ENCODE assay signal across 8 cellular contexts in genomic region chr1:146940293-146940692, GRCh38. TPM values are rescaled to one million over a fixed set of nuclear protein-coding genes. Genes with fewer than 3 reads are reported as not detected.
DNase-seq lines count a peak whose midpoint lies in the region; ATAC-seq and TF ChIP-seq lines count a peak whose summit lies in the region.
"Not testable (repeated sequence)": the region's sequence is repeated elsewhere in the genome, so short reads cannot be mapped to it uniquely, and the experiment has no call there.

No MANE protein-coding gene starts in this region.

- whole genome bisulfite sequencing in GM23248 (ENCODE audit: low coverage in 1 of 2, low lambda C conversion rate in 2 of 2, missing lambda C conversion rate in 2 of 2), 2 experiments = 47 to 57% methylated on average over 3 to 5 of the region's 7 CpGs
- 17% methylated on average over 3 of the region's 7 CpGs for whole genome bisulfite sequencing in hepatocyte (ENCODE audit: low lambda C conversion rate, missing lambda C conversion rate)
- WGBS in smooth muscle cell (ENCODE audit: low lambda C conversion rate) = 65% methylated on average over 4 of the region's 7 CpGs

- H3K9me3 Mint-ChIP-seq in activated T-cell treated with anti-CD3 and anti-CD28 coated beads, Interleukin-2, amount 50 U/mL, for 4 hours; brain; naive B cell: not testable (repeated sequence)

- intact Hi-C loops in PC-3 (cut with micrococcal nuclease) = not testable (repeated sequence)

- not testable (repeated sequence) for H3K27ac Mint-ChIP-seq in brain, naive B cell

- TF ChIP-seq CTCF in PC-3 (conservative IDR thresholded peaks at IDR 0.05; ENCODE audit: low read depth, low read length); brain (conservative IDR thresholded peaks at IDR 0.05); hepatocyte (IDR thresholded peaks at IDR 0.05; ENCODE audit: poor library complexity); smooth muscle cell (IDR thresholded peaks at IDR 0.05; ENCODE audit: borderline replicate concordance, insufficient read depth, poor library complexity, severe bottlenecking): not testable (repeated sequence)

- POLR2A ChIA-PET in PC-3 (lab: Charles Lee; ENCODE audit: unreplicated experiment) = not testable (repeated sequence)

- CTCF ChIA-PET in PC-3 (lab: Charles Lee) = not testable (repeated sequence)

- H3K79me2 ChIP-seq in GM23248 (ENCODE audit: insufficient read depth) = peaks cover 24% of the 10 kb centered on the region
- peaks cover 14% of the 10 kb centered on the region for H3K79me2 ChIP-seq in PC-3 (ENCODE audit: low read length)
- H3K79me2 ChIP-seq in hepatocyte = peaks cover 15% of the 10 kb centered on the region
- peaks cover 12% of the 10 kb centered on the region for H3K79me2 ChIP-seq in smooth muscle cell (ENCODE audit: low read depth)

- not testable (repeated sequence) for H3K27ac ChIP-seq in BLaER1 treated with 17β-estradiol and CSF1 and Interleukin-3, amounts not matched to agents 10 nM and 100 nM; GM23248; PC-3 (ENCODE audit: low read length); hepatocyte; smooth muscle cell (ENCODE audit: low read depth)

- BruUV-seq in PC-3 (replicated peaks; lab: Mats Ljungman, UMichigan) = not testable (repeated sequence)

- not testable (repeated sequence) for DNase-seq in GM23248; PC-3; activated T-cell treated with anti-CD3 and anti-CD28 coated beads, Interleukin-2, amount 50 U/mL, for 4 hours; hepatocyte (ENCODE audit: low spot score); naive B cell; smooth muscle cell (lab: John Stamatoyannopoulos, UW; ENCODE audit: unreplicated experiment)

- H3F3A ChIP-seq in GM23248 (ENCODE audit: insufficient read depth); PC-3 (ENCODE audit: low read length, unreplicated experiment); smooth muscle cell (ENCODE audit: low read depth): not testable (repeated sequence)

- not testable (repeated sequence) for ATAC-seq in PC-3; activated T-cell treated with anti-CD3 and anti-CD28 coated beads, Interleukin-2, amount 50 U/mL, for 4 hours; naive B cell (ENCODE audit: low read depth in 2 of 2)

- H3K36me3 Mint-ChIP-seq in activated T-cell treated with anti-CD3 and anti-CD28 coated beads, Interleukin-2, amount 50 U/mL, for 4 hours (ENCODE audit: insufficient read depth); brain; naive B cell: not testable (repeated sequence)

- not testable (repeated sequence) for H3K4me3 ChIP-seq in BLaER1 treated with 17β-estradiol and CSF1 and Interleukin-3, amounts not matched to agents 10 nM and 100 nM; hepatocyte
- H3K4me3 ChIP-seq in GM23248 (peak overlapping the region; percentile 73), PC-3 (ENCODE audit: low read length) (peak overlapping the region; percentile 76; the same call in 1 of the 2 replicates), smooth muscle cell (peak overlapping the region; percentile 75)

- not testable (repeated sequence) for H3K9ac ChIP-seq in BLaER1 treated with 17β-estradiol and CSF1 and Interleukin-3, amounts not matched to agents 10 nM and 100 nM; PC-3 (ENCODE audit: low read length); smooth muscle cell (ENCODE audit: low read depth)
- peak overlapping the region; percentile 81; the same call in 1 of the 2 replicates for H3K9ac ChIP-seq in GM23248

- H3K9me2 ChIP-seq in GM23248 (ENCODE audit: insufficient read depth); PC-3 (replicated peaks; ENCODE audit: low read length); hepatocyte (replicated peaks; ENCODE audit: insufficient read depth): not testable (repeated sequence)

- peak overlapping the region; percentile 35 for H3K4me3 Mint-ChIP-seq in activated T-cell treated with anti-CD3 and anti-CD28 coated beads, Interleukin-2, amount 50 U/mL, for 4 hours
- H3K4me3 Mint-ChIP-seq in brain (peak overlapping the region; percentile 55 to 96 (median 91)), naive B cell (peak overlapping the region in 6 of 8 donors; percentile 21 to 98 (median 70))

- in situ Hi-C loops in GM23248 (cut with MboI) = not testable (repeated sequence)

- H3K4me2 ChIP-seq in BLaER1 treated with 17β-estradiol and CSF1 and Interleukin-3, amounts not matched to agents 10 nM and 100 nM = peak overlapping the region in 8 of 11 experiments; percentile 72 to 81 (median 77); a peak in 7 of 22 replicates
- H3K4me2 ChIP-seq in GM23248 (ENCODE audit: unreplicated experiment) = peak overlapping the region; percentile 95
- peak overlapping the region; percentile 77 for H3K4me2 ChIP-seq in PC-3 (ENCODE audit: low read length)
- H3K4me2 ChIP-seq in hepatocyte = peak overlapping the region; percentile 87
- peak overlapping the region; percentile 95 for H3K4me2 ChIP-seq in smooth muscle cell

- H3K36me3 ChIP-seq in BLaER1 treated with 17β-estradiol and CSF1 and Interleukin-3, amounts not matched to agents 10 nM and 100 nM; GM23248 (ENCODE audit: low read depth); PC-3 (ENCODE audit: low read depth, low read length); hepatocyte (replicated peaks; ENCODE audit: insufficient read depth, low read depth); smooth muscle cell (ENCODE audit: low read depth): not testable (repeated sequence)

- H3K27me3 Mint-ChIP-seq in activated T-cell treated with anti-CD3 and anti-CD28 coated beads, Interleukin-2, amount 50 U/mL, for 4 hours (ENCODE audit: low read depth); brain; naive B cell: not testable (repeated sequence)

- not testable (repeated sequence) for H3K4me1 ChIP-seq in BLaER1 treated with 17β-estradiol and CSF1 and Interleukin-3, amounts not matched to agents 10 nM and 100 nM; GM23248 (ENCODE audit: insufficient read depth); PC-3 (ENCODE audit: insufficient read depth, low read length); hepatocyte (ENCODE audit: insufficient read depth); smooth muscle cell (ENCODE audit: low read depth)

- not testable (repeated sequence) for H3K9me3 ChIP-seq in BLaER1 treated with 17β-estradiol and CSF1 and Interleukin-3, amounts not matched to agents 10 nM and 100 nM (replicated peaks in 1 of 11); GM23248 (ENCODE audit: low read depth); PC-3 (ENCODE audit: low read length); hepatocyte (ENCODE audit: low read depth); smooth muscle cell (replicated peaks; ENCODE audit: low read depth)

- H4K20me1 ChIP-seq in BLaER1 treated with 17β-estradiol and CSF1 and Interleukin-3, amounts not matched to agents 10 nM and 100 nM = peaks cover 0 to 11% (median 0%) of the 10 kb centered on the region in 11 experiments; a peak in 4 of 22 replicates
- H4K20me1 ChIP-seq in GM23248 (ENCODE audit: insufficient read depth); PC-3 (ENCODE audit: low read length); hepatocyte (ENCODE audit: insufficient read depth, poor library complexity, severe bottlenecking); smooth muscle cell (ENCODE audit: low read depth): not testable (repeated sequence)

- H2AFZ ChIP-seq in GM23248; PC-3 (ENCODE audit: low read length); hepatocyte; smooth muscle cell (ENCODE audit: low read depth): not testable (repeated sequence)

- not testable (repeated sequence) for H3K27me3 ChIP-seq in BLaER1 treated with 17β-estradiol and CSF1 and Interleukin-3, amounts not matched to agents 10 nM and 100 nM; GM23248 (replicated peaks; ENCODE audit: insufficient read depth); PC-3 (ENCODE audit: low read length); hepatocyte; smooth muscle cell (ENCODE audit: low read depth)

- H3K4me1 Mint-ChIP-seq in activated T-cell treated with anti-CD3 and anti-CD28 coated beads, Interleukin-2, amount 50 U/mL, for 4 hours (ENCODE audit: low read depth) = peaks cover 13% of the 10 kb centered on the region
- H3K4me1 Mint-ChIP-seq in brain (peaks cover 11% of the 10 kb centered on the region), naive B cell (peaks cover 4 to 25% (median 5%) of the 10 kb centered on the region in 3 donors)

RNA-seq across cellular contexts. Expression of gene NBPF12, which starts 2.2 kb away (rescaled TPM):
- total RNA-seq in GM23248 (2014; rRNA removed; shearing (Covaris generic)) = 4.5 and 6.2 TPM in 2 replicates
- polyA plus RNA-seq in GM23248 (2016; fragmentation: Nextera tagmentation; extraction: Ambion mirVana) = 2.9 and 3.1 TPM in 2 replicates
- 7.8 and 8.9 TPM in 2 replicates for total RNA-seq in PC-3 (2014; rRNA removed)
- total RNA-seq in activated T-cell treated with anti-CD3 and anti-CD28 coated beads, Interleukin-2, amount 50 U/mL, for 4 hours = 1 to 10 TPM; 5.8 to 6.6 (median 6.3) TPM
- polyA plus RNA-seq in brain (ENCODE audit: insufficient read depth, low read depth, low replicate concordance) = 7.9 TPM
- total RNA-seq in hepatocyte = 8.0 and 10.3 TPM in 2 replicates
- 5.5 and 5.6 TPM in 2 replicates for polyA plus RNA-seq in hepatocyte
- polyA plus RNA-seq in naive B cell (ENCODE audit: low read depth in 6 of 6) = 10 to 100 TPM in 1 of 6 donors, 1 to 10 TPM in 5; 2.3 to 10.6 (median 4.3) TPM
- 5.4 and 8.8 TPM in 2 replicates for total RNA-seq in smooth muscle cell
- 2.8 and 3.7 TPM in 2 replicates for polyA plus RNA-seq in smooth muscle cell

Comparison
In these comparisons a context has a peak if more than half of its experiments do, and no peak if none do; other contexts are left out.
1. H3K4me3 Mint-ChIP-seq: peak in every context shown above with its lines; median percentile 91 in brain; 70 in naive B cell; 35 in activated T-cell treated with anti-CD3 and anti-CD28 coated beads, Interleukin-2, amount 50 U/mL, for 4 hours.